ENCODE assay signal across 14 cellular contexts in the genomic region with DNA sequence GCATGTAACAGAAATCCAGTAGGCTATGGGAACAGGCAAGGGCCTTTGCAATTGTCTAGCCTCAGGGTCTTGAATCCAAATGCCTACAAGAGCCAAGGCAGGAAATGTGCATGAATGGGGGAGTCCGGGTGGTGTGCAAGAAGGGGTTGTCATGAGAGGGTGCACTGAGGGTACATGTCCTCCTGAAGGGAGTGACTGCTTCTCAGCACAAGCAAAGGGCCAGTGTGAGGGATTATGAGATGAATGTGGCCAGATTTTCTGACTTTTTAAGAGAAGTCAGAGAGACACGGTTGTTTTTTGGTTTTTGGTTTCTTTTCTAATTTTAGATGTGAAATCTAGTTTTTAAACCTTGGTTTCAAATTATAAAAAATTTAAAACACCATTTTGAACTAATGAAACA.
DNase-seq lines count a peak whose midpoint lies in the region; ATAC-seq and TF ChIP-seq lines count a peak whose summit lies in the region.
"Had no signal": no experiment of that assay in that cellular context is flagged by ENCODE, and none has a peak within 500 bp of the region (broad histone marks: within the 10 kb centered on the region; RNA-seq: fewer than 3 reads in every experiment).

No MANE protein-coding gene starts in this region.

- in situ Hi-C loops in G401 (cut with HindIII; ENCODE audit: low sequenced_read_pairs) = no loop called here

- TF ChIP-seq CTCF in nephron progenitor cell (IDR thresholded peaks at IDR 0.05) = no peak

- no peaks in the 10 kb centered on the region for H3K4me1 Mint-ChIP-seq in nephron progenitor cell

- peak; percentile 48 for ATAC-seq in GM18499 (IDR thresholded peaks at IDR 0.05; ENCODE audit: insufficient read depth, unreplicated experiment)
- peak; percentile 60 for ATAC-seq in GM19452 (IDR thresholded peaks at IDR 0.05; ENCODE audit: unreplicated experiment)
- peak; percentile 77 for ATAC-seq in HG02798 (IDR thresholded peaks at IDR 0.05; ENCODE audit: poor library complexity, unreplicated experiment)
- ATAC-seq in HG03469 (IDR thresholded peaks at IDR 0.05; ENCODE audit: unreplicated experiment) = peak; percentile 40
- ATAC-seq: activated T-cell treated with anti-CD3 and anti-CD28 coated beads, Interleukin-2, amount 50 U/mL, for 4 hours; body of pancreas had no signal

- no peaks in the 10 kb centered on the region for H3K36me3 Mint-ChIP-seq in nephron progenitor cell (ENCODE audit: low read depth)

- H3K9me3 Mint-ChIP-seq in nephron progenitor cell = no peaks in the 10 kb centered on the region

- peaks cover 19% of the 10 kb centered on the region for H3K27me3 Mint-ChIP-seq in nephron progenitor cell (ENCODE audit: low read depth, poor library complexity)

- DNase-seq in G401 (ENCODE audit: low spot score) (no peak), NCI-H1417 (lab: John Stamatoyannopoulos, UW) (no peak), COLO668 (lab: John Stamatoyannopoulos, UW; ENCODE audit: unreplicated experiment) (no peak), nephron progenitor cell (no peak)
- DNase-seq: activated CD4-positive, CD25-positive, alpha-beta regulatory T cell; activated T-cell treated with anti-CD3 and anti-CD28 coated beads, Interleukin-2, amount 50 U/mL, for 4 hours; body of pancreas; EL; NCI-H69; stimulated activated CD4-positive, alpha-beta T cell treated with anti-CD3 and anti-CD28 coated beads, Interleukin-4, amount 100 ng/mL, for 24 hours had no signal

- no peak overlapping the region for H3K4me3 Mint-ChIP-seq in nephron progenitor cell
- H3K4me3 Mint-ChIP-seq: activated T-cell treated with anti-CD3 and anti-CD28 coated beads, Interleukin-2, amount 50 U/mL, for 4 hours had no signal

- no peak overlapping the region for H3K27ac Mint-ChIP-seq in nephron progenitor cell
